In the genomic region with DNA sequence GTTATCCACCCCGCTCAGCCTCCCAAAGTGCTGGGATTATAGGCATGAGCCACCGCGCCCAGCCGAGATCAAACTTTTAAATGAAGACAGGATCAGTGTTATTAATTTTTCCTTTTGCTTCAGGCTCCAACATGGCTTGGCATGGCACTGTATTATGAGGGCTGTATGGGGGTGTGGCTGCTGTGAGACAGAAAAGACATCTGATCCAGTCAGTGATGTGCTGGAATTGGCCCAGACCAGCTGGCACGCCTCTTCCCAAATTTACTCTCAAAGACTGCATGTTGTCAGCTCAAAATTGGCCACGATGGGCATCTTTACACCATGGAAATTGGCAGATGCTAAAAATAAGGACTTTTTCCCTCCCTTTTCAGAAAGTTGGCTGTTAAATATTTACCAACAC, we compare ENCODE assay signal across 24 cellular contexts. TPM values are rescaled to one million over a fixed set of nuclear protein-coding genes. Genes with fewer than 3 reads are reported as not detected.
"Had no signal": no experiment of that assay in that cellular context is flagged by ENCODE, and none has a peak within 500 bp of the region (broad histone marks: within the 10 kb centered on the region; RNA-seq: fewer than 3 reads in every experiment).

No MANE protein-coding gene starts in this region.

- DNase-seq: colonic mucosa; cortex of kidney; effector CD8-positive, alpha-beta T cell; effector memory CD8-positive, alpha-beta T cell; endodermal cell; erythroblast; foreskin fibroblast; foreskin melanocyte; gastrocnemius medialis; glutamatergic neuron; head of caudate nucleus; heart right ventricle; hippocampal formation; left cardiac atrium; left lung; left ventricle myocardium superior; lower lobe of right lung; mesenchymal stem cell; naive B cell; naive thymus-derived CD8-positive, alpha-beta T cell had no signal

- H3K36me3 ChIP-seq: colonic mucosa, esophagus muscularis mucosa, gastrocnemius medialis, heart right ventricle, left lung, lower lobe of right lung had no signal

- H3K27me3 ChIP-seq: colonic mucosa, gastrocnemius medialis, heart right ventricle had no signal

- H3K4me1 ChIP-seq: colonic mucosa had no signal

- H3K27ac ChIP-seq: colonic mucosa, epithelial cell of prostate, esophagus muscularis mucosa, gastrocnemius medialis, heart right ventricle, left lung, lower lobe of right lung had no signal

- H3K4me3 ChIP-seq: colonic mucosa, esophagus muscularis mucosa, gastrocnemius medialis, heart right ventricle, left lung, lower lobe of right lung had no signal

- H3K9me3 ChIP-seq: colonic mucosa, esophagus muscularis mucosa, gastrocnemius medialis, heart right ventricle, left lung, lower lobe of right lung had no signal

- ATAC-seq: effector memory CD8-positive, alpha-beta T cell; gastrocnemius medialis; heart right ventricle; left cardiac atrium; left lung; left ventricle myocardium superior; lower lobe of right lung; naive thymus-derived CD8-positive, alpha-beta T cell had no signal

RNA-seq across cellular contexts. Expression of a gene that starts 44.1 kb away (rescaled TPM):
- total RNA-seq: dermis microvascular lymphatic vessel endothelial cell; esophagus muscularis mucosa; gastrocnemius medialis; left ventricle myocardium superior; lung microvascular endothelial cell; naive thymus-derived CD8-positive, alpha-beta T cell had no signal
- polyA plus RNA-seq: heart right ventricle; naive thymus-derived CD8-positive, alpha-beta T cell had no signal
